ENCODE assay signal across 1 cellular context in genomic region chr1:46367072-46367471, GRCh38.
TF ChIP-seq lines count a peak whose summit lies in the region.

No MANE protein-coding gene starts in this region.

TF ChIP-seq in GM23338, 12 proteins besides CTCF, POLR2A, EP300 and RAD21 (continued from another document):
- TF ChIP-seq CREB1 (CRISPR knock-in tag; IDR thresholded peaks at IDR 0.05; ENCODE audit: low read depth) (no peak), ZNF462 (CRISPR knock-in tag; IDR thresholded peaks at IDR 0.05) (no peak), STAT1 (IDR thresholded peaks at IDR 0.05; ENCODE audit: unreplicated experiment) (no peak), POLR2AphosphoS5 (IDR thresholded peaks at IDR 0.05; ENCODE audit: low read depth) (no peak), ZNF331 (CRISPR knock-in tag; IDR thresholded peaks at IDR 0.05; ENCODE audit: low read depth) (no peak)
